Comparison of ENCODE assay signal across 8 cellular contexts in genomic region chr17:67993153-67993997, GRCh38. TPM values are rescaled to one million over a fixed set of nuclear protein-coding genes. Genes with fewer than 3 reads are reported as not detected.
DNase-seq lines count a peak whose midpoint lies in the region; ATAC-seq, FAIRE-seq and TF ChIP-seq lines count a peak whose summit lies in the region.

No MANE protein-coding gene starts in this region.

- H3K27me3 Mint-ChIP-seq in activated T-helper 2 cell treated with anti-CD3 and anti-CD28 coated beads, Interferon-gamma antibody, Interleukin-2, Interleukin-4, amounts not matched to agents 10 μg/mL and 5 μg/mL and 100 μg/mL, durations not matched to agents 14 hours and 24 hours and 36 hours (ENCODE audit: low read depth) = peaks cover 19% of the 10 kb centered on the region
- H3K27me3 Mint-ChIP-seq in nephron (ENCODE audit: low read depth) = peaks cover 15% of the 10 kb centered on the region
- H3K27me3 Mint-ChIP-seq in stimulated activated naive CD8-positive, alpha-beta T cell treated with anti-CD3 and anti-CD28 coated beads, Interleukin-15, amount 100 ng/mL, for 72 hours = peaks cover 35% of the 10 kb centered on the region

- peak overlapping the region; percentile 94 for H3K27ac ChIP-seq in HUES64 (ENCODE audit: low read depth, low read length)

- peak; percentile 72 for ATAC-seq in GM21447 (IDR thresholded peaks at IDR 0.05; ENCODE audit: unreplicated experiment)
- ATAC-seq in stimulated activated naive CD8-positive, alpha-beta T cell treated with anti-CD3 and anti-CD28 coated beads, Interleukin-15, amount 100 ng/mL, for 72 hours = peak; percentile 86

- H3K27me3 ChIP-seq in HUES64 (ENCODE audit: insufficient read depth, low read length) = peaks cover 25% of the 10 kb centered on the region

- H3K4me3 Mint-ChIP-seq in activated T-helper 2 cell treated with anti-CD3 and anti-CD28 coated beads, Interferon-gamma antibody, Interleukin-2, Interleukin-4, amounts not matched to agents 10 μg/mL and 5 μg/mL and 100 μg/mL, durations not matched to agents 14 hours and 24 hours and 36 hours (ENCODE audit: low read depth) = peak overlapping the region; percentile 91
- peak overlapping the region; percentile 94 to 96 (median 95) for H3K4me3 Mint-ChIP-seq in nephron
- H3K4me3 Mint-ChIP-seq in stimulated activated naive CD8-positive, alpha-beta T cell treated with anti-CD3 and anti-CD28 coated beads, Interleukin-15, amount 100 ng/mL, for 72 hours = peak overlapping the region; percentile 92 to 95

- peak overlapping the region; percentile 83 for H3K27ac Mint-ChIP-seq in activated T-helper 2 cell treated with anti-CD3 and anti-CD28 coated beads, Interferon-gamma antibody, Interleukin-2, Interleukin-4, amounts not matched to agents 10 μg/mL and 5 μg/mL and 100 μg/mL, durations not matched to agents 14 hours and 24 hours and 36 hours
- H3K27ac Mint-ChIP-seq in nephron = peak overlapping the region; percentile 94 to 98 (median 97)
- peak overlapping the region; percentile 92 to 93 for H3K27ac Mint-ChIP-seq in stimulated activated naive CD8-positive, alpha-beta T cell treated with anti-CD3 and anti-CD28 coated beads, Interleukin-15, amount 100 ng/mL, for 72 hours

- H3K36me3 Mint-ChIP-seq in activated T-helper 2 cell treated with anti-CD3 and anti-CD28 coated beads, Interferon-gamma antibody, Interleukin-2, Interleukin-4, amounts not matched to agents 10 μg/mL and 5 μg/mL and 100 μg/mL, durations not matched to agents 14 hours and 24 hours and 36 hours (ENCODE audit: low read depth) = peaks cover 13% of the 10 kb centered on the region
- H3K36me3 Mint-ChIP-seq in nephron (ENCODE audit: low read depth) = no peaks in the 10 kb centered on the region

- no peak for FAIRE-seq in RCC 7860 (lab: Jason Lieb, UNC)

- peak; percentile 64 for DNase-seq in DMS153 treated with DMSO at 0.1 percent for 48 hours (lab: John Stamatoyannopoulos, UW; ENCODE audit: unreplicated experiment)
- peak; percentile 66 for DNase-seq in RCC 7860 (ENCODE audit: low spot score)
- peak; percentile 75 for DNase-seq in activated T-helper 2 cell treated with anti-CD3 and anti-CD28 coated beads, Interferon-gamma antibody, Interleukin-2, Interleukin-4, amounts not matched to agents 10 μg/mL and 5 μg/mL and 100 μg/mL, durations not matched to agents 14 hours and 24 hours and 36 hours (ENCODE audit: low spot score)
- DNase-seq in fibroblast of pulmonary artery (ENCODE audit: low read depth) = peak; percentile 85
- DNase-seq in stimulated activated naive CD8-positive, alpha-beta T cell treated with anti-CD3 and anti-CD28 coated beads, Interleukin-15, amount 100 ng/mL, for 72 hours = peak; percentile 78 to 79

- TF ChIP-seq CTCF in fibroblast of pulmonary artery (IDR thresholded peaks at IDR 0.05; ENCODE audit: low read length, missing control alignments) = no peak
- no peak for TF ChIP-seq CTCF in nephron (IDR thresholded peaks at IDR 0.05; ENCODE audit: unreplicated experiment in 3 of 3)

- H3K4me3 ChIP-seq in HUES64 (ENCODE audit: low read length) (peak overlapping the region; percentile 98), fibroblast of pulmonary artery (replicated peaks; ENCODE audit: low read depth, low read length) (peak overlapping the region; percentile 76)

- H3K36me3 ChIP-seq in HUES64 (ENCODE audit: insufficient read depth, low read length) = peaks cover 12% of the 10 kb centered on the region

- under 1% methylated on average over 144 of the region's 144 CpGs for WGBS in HUES64

- intact Hi-C loops in activated T-helper 2 cell treated with anti-CD3 and anti-CD28 coated beads, Interferon-gamma antibody, Interleukin-2, Interleukin-4, amounts not matched to agents 10 μg/mL and 5 μg/mL and 100 μg/mL, durations not matched to agents 14 hours and 24 hours and 36 hours (cut with micrococcal nuclease) = loop anchor here (5.0 kb wide), 1 partner anchor 1334 kb away; the partner anchor contains the start of gene ABCA5

- H3K9me3 ChIP-seq in HUES64 (ENCODE audit: insufficient read depth, low read depth, low read length) = no peaks in the 10 kb centered on the region

- peaks cover 33% of the 10 kb centered on the region for H3K4me1 Mint-ChIP-seq in activated T-helper 2 cell treated with anti-CD3 and anti-CD28 coated beads, Interferon-gamma antibody, Interleukin-2, Interleukin-4, amounts not matched to agents 10 μg/mL and 5 μg/mL and 100 μg/mL, durations not matched to agents 14 hours and 24 hours and 36 hours (ENCODE audit: low read depth)
- H3K4me1 Mint-ChIP-seq in nephron = peaks cover 36% of the 10 kb centered on the region
- H3K4me1 Mint-ChIP-seq in stimulated activated naive CD8-positive, alpha-beta T cell treated with anti-CD3 and anti-CD28 coated beads, Interleukin-15, amount 100 ng/mL, for 72 hours = peaks cover 43% of the 10 kb centered on the region

- peak overlapping the region; percentile 91 for H3K9ac ChIP-seq in HUES64 (ENCODE audit: low read depth, low read length)

- peaks cover 13% of the 10 kb centered on the region for H3K4me1 ChIP-seq in HUES64 (ENCODE audit: insufficient read depth, low read length)

- H3K9me3 Mint-ChIP-seq in activated T-helper 2 cell treated with anti-CD3 and anti-CD28 coated beads, Interferon-gamma antibody, Interleukin-2, Interleukin-4, amounts not matched to agents 10 μg/mL and 5 μg/mL and 100 μg/mL, durations not matched to agents 14 hours and 24 hours and 36 hours = no peaks in the 10 kb centered on the region
- no peaks in the 10 kb centered on the region for H3K9me3 Mint-ChIP-seq in nephron
- no peaks in the 10 kb centered on the region for H3K9me3 Mint-ChIP-seq in stimulated activated naive CD8-positive, alpha-beta T cell treated with anti-CD3 and anti-CD28 coated beads, Interleukin-15, amount 100 ng/mL, for 72 hours

RNA-seq across cellular contexts. Expression of gene C17orf58, which starts 2.9 kb away (rescaled TPM):
- polyA plus RNA-seq in HUES64 (2013, experiment 1 of 2) = 16.0 TPM
- 20.2 TPM for polyA plus RNA-seq in HUES64 (2013, experiment 2 of 2)
- total RNA-seq in activated T-helper 2 cell treated with anti-CD3 and anti-CD28 coated beads, Interferon-gamma antibody, Interleukin-2, Interleukin-4, amounts not matched to agents 10 μg/mL and 5 μg/mL and 100 μg/mL, durations not matched to agents 14 hours and 24 hours and 36 hours = 22.7 and 23.0 TPM in 2 replicates

RNA-seq across cellular contexts. Expression of gene KPNA2, which starts 42.2 kb away (rescaled TPM):
- polyA plus RNA-seq in HUES64 (2013, experiment 1 of 2) = 365 TPM
- polyA plus RNA-seq in HUES64 (2013, experiment 2 of 2) = 396 TPM
- total RNA-seq in activated T-helper 2 cell treated with anti-CD3 and anti-CD28 coated beads, Interferon-gamma antibody, Interleukin-2, Interleukin-4, amounts not matched to agents 10 μg/mL and 5 μg/mL and 100 μg/mL, durations not matched to agents 14 hours and 24 hours and 36 hours = 247 and 255 TPM in 2 replicates

Comparison
In these comparisons a context has a peak if more than half of its experiments do, and no peak if none do; other contexts are left out.
1. Peak in every context shown above with its lines: DNase-seq, ATAC-seq, H3K4me3 ChIP-seq and H3K27ac ChIP-seq.